10 cellular contexts compared by ENCODE assay signal in the genomic region with DNA sequence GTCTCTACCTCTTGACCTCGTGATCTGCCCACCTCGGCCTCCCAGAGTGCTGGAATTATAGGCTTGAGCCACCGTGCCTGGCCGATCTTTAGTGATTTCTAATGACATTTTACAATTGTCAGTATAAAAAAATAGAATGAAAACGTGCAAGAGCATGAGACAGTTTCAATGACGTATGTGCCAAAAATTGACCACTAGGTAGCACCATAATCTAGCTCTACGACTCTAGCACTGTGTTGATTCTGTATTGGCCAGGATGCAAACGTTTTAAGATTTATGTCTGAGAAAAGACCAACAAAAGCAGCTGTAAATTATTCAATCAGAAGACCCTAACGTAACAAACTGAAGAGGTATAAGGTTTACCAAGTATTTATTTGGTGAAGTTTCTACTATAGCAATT. TPM values are rescaled to one million over a fixed set of nuclear protein-coding genes. Genes with fewer than 3 reads are reported as not detected.
DNase-seq lines count a peak whose midpoint lies in the region; ATAC-seq and TF ChIP-seq lines count a peak whose summit lies in the region.
"Had no signal": no experiment of that assay in that cellular context is flagged by ENCODE, and none has a peak within 500 bp of the region (broad histone marks: within the 10 kb centered on the region; RNA-seq: fewer than 3 reads in every experiment).

No MANE protein-coding gene starts in this region.

- no peaks in the 10 kb centered on the region for H3K27me3 ChIP-seq in cardiac muscle cell

- no peaks in the 10 kb centered on the region for H3K9me3 ChIP-seq in cardiac muscle cell (ENCODE audit: low read depth)

- H3K27ac ChIP-seq in cardiac muscle cell = no peak overlapping the region

- in situ Hi-C loops in SK-MEL-5 (cut with HindIII; ENCODE audit: low pct_unique_long_range_greater_than_20kb, low sequenced_read_pairs) = no loop called here

- no peaks in the 10 kb centered on the region for H3K4me1 ChIP-seq in cardiac muscle cell (ENCODE audit: low read depth)

- no peaks in the 10 kb centered on the region for H3K36me3 ChIP-seq in cardiac muscle cell

- intact Hi-C loops in cardiac septum (cut with DNase I) = loop anchor here (5.0 kb wide), 2 partner anchors 66 to 131 kb away; no protein-coding TSS in a partner anchor
- intact Hi-C loops in left ventricle myocardium superior (cut with micrococcal nuclease) = no loop called here

- peak; percentile 17 for TF ChIP-seq CTCF in cardiac muscle cell (IDR thresholded peaks at IDR 0.05; ENCODE audit: low read depth, low read length)

- DNase-seq in cardiac muscle cell (ENCODE audit: low read depth in 1 of 2, low spot score in 1 of 2) (peak in 1 of 2 donors; percentile 49), cardiac septum (ENCODE audit: low spot score) (no peak), SK-MEL-5 (ENCODE audit: low read depth, low spot score) (peak; percentile 56), left ventricle myocardium superior (no peak), pons (ENCODE audit: low spot score) (no peak), ecto neural progenitor cell (ENCODE audit: low spot score) (no peak), cerebellum (ENCODE audit: low spot score) (no peak)
- DNase-seq in activated naive CD4-positive, alpha-beta T cell (lab: John Stamatoyannopoulos, UW) = no peak
- DNase-seq: CD8-positive, alpha-beta T cell; naive thymus-derived CD8-positive, alpha-beta T cell had no signal

- peak; percentile 40 for ATAC-seq in left ventricle myocardium superior
- ATAC-seq: CD8-positive, alpha-beta T cell; naive thymus-derived CD8-positive, alpha-beta T cell had no signal

- H3K4me3 ChIP-seq in cardiac muscle cell = no peak overlapping the region

RNA-seq across cellular contexts. Expression of a gene that starts 25.4 kb away (rescaled TPM):
- total RNA-seq in cardiac muscle cell (5.7 and 7.1 TPM in 2 replicates), cardiac septum (9.9 TPM), left ventricle myocardium superior (9.2 TPM), cerebellum (45.2 TPM)
- polyA plus RNA-seq in cardiac muscle cell = 6.3 and 8.8 TPM in 2 replicates
- total RNA-seq in SK-MEL-5 (2014; rRNA removed; shearing (Covaris generic)) = 7.2 and 15.0 TPM in 2 replicates
- 3.0 and 4.8 TPM in 2 replicates for polyA plus RNA-seq in SK-MEL-5 (2015; cell fraction: cytosol; rRNA removed)
- 4.6 and 6.9 TPM in 2 replicates for polyA plus RNA-seq in SK-MEL-5 (2015; cell fraction: nucleus; rRNA removed)
